In genomic region chr2:206540757-206541156, GRCh38 we compare ENCODE assay signal across 9 cellular contexts.
"Had no signal": no experiment of that assay in that cellular context is flagged by ENCODE, and none has a peak within 500 bp of the region (broad histone marks: within the 10 kb centered on the region; RNA-seq: fewer than 3 reads in every experiment).

No MANE protein-coding gene starts in this region.

- H3K4me3 Mint-ChIP-seq: GM23338, H9, HFFc6 had no signal

- DNase-seq: GM23248, GOT3, H7, H9, HCEC 1CT, HFFc6 had no signal

- H3K27ac Mint-ChIP-seq: GM23338, H9, HFFc6 had no signal

- H3K4me1 Mint-ChIP-seq: GM23338, H9 had no signal

- H3K9me3 ChIP-seq: HAP-1 had no signal

- ATAC-seq: GM23338, HCT116 had no signal

- H3K9me3 Mint-ChIP-seq: GM23338, H9 had no signal
